In genomic region chr3:67415504-67415903, GRCh38 we compare ENCODE assay signal across 24 cellular contexts.
DNase-seq lines count a peak whose midpoint lies in the region; FAIRE-seq and TF ChIP-seq lines count a peak whose summit lies in the region.
"Had no signal": no experiment of that assay in that cellular context is flagged by ENCODE, and none has a peak within 500 bp of the region (broad histone marks: within the 10 kb centered on the region; RNA-seq: fewer than 3 reads in every experiment).

No MANE protein-coding gene starts in this region.

- peaks cover 3% of the 10 kb centered on the region for H3K4me1 ChIP-seq in astrocyte (ENCODE audit: insufficient read depth, low read length)
- H3K4me1 ChIP-seq in neuronal stem cell (ENCODE audit: control insufficient read depth in 2 of 2, insufficient read depth in 1 of 2, low read depth in 1 of 2, low read length in 2 of 2), result no peaks in the 10 kb centered on the region
- peaks cover 0 to 9% (median 0%) of the 10 kb centered on the region in 4 donors for H3K4me1 ChIP-seq in esophagus muscularis mucosa
- no peaks in the 10 kb centered on the region for H3K4me1 ChIP-seq in hepatocyte (ENCODE audit: insufficient read depth)
- H3K4me1 ChIP-seq: neural progenitor cell, thyroid gland had no signal

- no peak overlapping the region for H4K8ac ChIP-seq in neuronal stem cell (ENCODE audit: low read depth, low read length)

- no peak overlapping the region for H3K4me3 Mint-ChIP-seq in astrocyte (ENCODE audit: unreplicated experiment)
- H3K4me3 Mint-ChIP-seq: CD4-positive, alpha-beta T cell; IgD-negative memory B cell; memory B cell; neural progenitor cell; stimulated activated naive CD8-positive, alpha-beta T cell treated with anti-CD3 and anti-CD28 coated beads, Interleukin-15, amount 100 ng/mL, for 72 hours; T-helper 2 cell treated with Interferon-gamma antibody and Interleukin-4, amounts not matched to agents 5 μg/mL and 100 μg/mL, for 36 hours had no signal

- H3K9me3 Mint-ChIP-seq in astrocyte (ENCODE audit: unreplicated experiment), result peaks cover 6% of the 10 kb centered on the region
- H3K9me3 Mint-ChIP-seq: CD4-positive, alpha-beta T cell had no signal

- H3K36me3 Mint-ChIP-seq in astrocyte (ENCODE audit: low read depth, unreplicated experiment), result peaks cover 6% of the 10 kb centered on the region

- no peak overlapping the region for H2BK5ac ChIP-seq in neuronal stem cell (ENCODE audit: low read length)

- TF ChIP-seq POLR2A in esophagus muscularis mucosa (IDR thresholded peaks at IDR 0.05; ENCODE audit: low read depth), result no peak

- no peaks in the 10 kb centered on the region for H3K9me2 ChIP-seq in hepatocyte (replicated peaks; ENCODE audit: insufficient read depth)

- H3K79me2 ChIP-seq in astrocyte (ENCODE audit: insufficient read depth, low read length), result no peaks in the 10 kb centered on the region
- no peaks in the 10 kb centered on the region for H3K79me2 ChIP-seq in hepatocyte

- H3K4ac ChIP-seq in neuronal stem cell (ENCODE audit: low read length), result no peak overlapping the region

- WGBS in neuronal stem cell (ENCODE audit: extremely low coverage in 2 of 2, insufficient read length in 2 of 2, insufficient replicate concordance in 1 of 2), 2 donors, result no CpG with 5 or more reads among the region's 1 CpG
- 27% methylated on average over 1 of the region's 1 CpG for WGBS in esophagus muscularis mucosa
- 33% methylated on average over 1 of the region's 1 CpG for WGBS in hepatocyte (ENCODE audit: low lambda C conversion rate, missing lambda C conversion rate)

- H3K27ac ChIP-seq in astrocyte (ENCODE audit: low read depth, low read length) (no peak overlapping the region), neuronal stem cell (replicated peaks; ENCODE audit: low read length) (no peak overlapping the region), esophagus muscularis mucosa (replicated peaks in 1 of 4) (no peak overlapping the region), hepatocyte (no peak overlapping the region)
- H3K27ac ChIP-seq: neural progenitor cell, thyroid gland, VCaP had no signal

- H3K4me1 Mint-ChIP-seq in astrocyte (ENCODE audit: low read depth, unreplicated experiment), result peaks cover 11% of the 10 kb centered on the region
- H3K4me1 Mint-ChIP-seq: IgD-negative memory B cell, memory B cell, neural progenitor cell had no signal

- no peak overlapping the region for H4K91ac ChIP-seq in neuronal stem cell (ENCODE audit: low read depth, low read length, poor library complexity)

- TF ChIP-seq CTCF in astrocyte (IDR thresholded peaks at IDR 0.05; ENCODE audit: insufficient read depth, low read depth, low read length), result no peak
- no peak for TF ChIP-seq CTCF in foreskin fibroblast (IDR thresholded peaks at IDR 0.05; ENCODE audit: low read depth, low read length)
- no peak for TF ChIP-seq CTCF in esophagus muscularis mucosa (IDR thresholded peaks at IDR 0.05)
- no peak for TF ChIP-seq CTCF in hepatocyte (IDR thresholded peaks at IDR 0.05; ENCODE audit: poor library complexity)

- TF ChIP-seq EP300 in esophagus muscularis mucosa (IDR thresholded peaks at IDR 0.05), result no peak

- H4K20me1 ChIP-seq in astrocyte (ENCODE audit: insufficient read depth, low read length), result no peaks in the 10 kb centered on the region
- H4K20me1 ChIP-seq in hepatocyte (ENCODE audit: insufficient read depth, poor library complexity, severe bottlenecking), result no peaks in the 10 kb centered on the region

- H3K27me3 ChIP-seq in astrocyte (ENCODE audit: insufficient read depth, low read length), result no peaks in the 10 kb centered on the region
- H3K27me3 ChIP-seq in neuronal stem cell (ENCODE audit: control insufficient read depth in 3 of 3, insufficient read depth in 3 of 3, low read depth in 1 of 3, low read length in 3 of 3), result no peaks in the 10 kb centered on the region
- no peaks in the 10 kb centered on the region for H3K27me3 ChIP-seq in esophagus muscularis mucosa
- H3K27me3 ChIP-seq in hepatocyte, result no peaks in the 10 kb centered on the region
- H3K27me3 ChIP-seq: neural progenitor cell, thyroid gland had no signal

- no peak overlapping the region for H2BK15ac ChIP-seq in neuronal stem cell (ENCODE audit: low read length)

- no peaks in the 10 kb centered on the region for H3K36me3 ChIP-seq in astrocyte (ENCODE audit: insufficient read depth, low read length)
- H3K36me3 ChIP-seq in neuronal stem cell (replicated peaks in 1 of 2; ENCODE audit: control insufficient read depth in 2 of 2, insufficient read depth in 2 of 2, low read length in 2 of 2), result no peaks in the 10 kb centered on the region
- H3K36me3 ChIP-seq in esophagus muscularis mucosa, result no peaks in the 10 kb centered on the region
- H3K36me3 ChIP-seq in hepatocyte (replicated peaks; ENCODE audit: insufficient read depth, low read depth), result no peaks in the 10 kb centered on the region
- H3K36me3 ChIP-seq: neural progenitor cell, thyroid gland had no signal

- H3K9ac ChIP-seq in astrocyte (ENCODE audit: low read length) (no peak overlapping the region), neuronal stem cell (ENCODE audit: low read depth, low read length, poor library complexity) (no peak overlapping the region)
- H3K9ac ChIP-seq: neural progenitor cell had no signal

- H3K18ac ChIP-seq in neuronal stem cell (ENCODE audit: low read length), result no peak overlapping the region

- FAIRE-seq in astrocyte (lab: Jason Lieb, UNC), result peak; percentile 5
- FAIRE-seq: endometrium had no signal

- no peak overlapping the region for H3K14ac ChIP-seq in neuronal stem cell (ENCODE audit: low read length)

- H2AFZ ChIP-seq in astrocyte (ENCODE audit: low read depth, low read length) (no peak overlapping the region), neuronal stem cell (ENCODE audit: low read length) (no peak overlapping the region), hepatocyte (no peak overlapping the region)
- H2AFZ ChIP-seq: neural progenitor cell had no signal

- no peak overlapping the region for H3K23ac ChIP-seq in neuronal stem cell (ENCODE audit: low read depth, low read length, poor library complexity)

- H3K27me3 Mint-ChIP-seq in astrocyte (ENCODE audit: low read depth, unreplicated experiment), result no peaks in the 10 kb centered on the region
- H3K27me3 Mint-ChIP-seq: CD4-positive, alpha-beta T cell; IgD-negative memory B cell; memory B cell; stimulated activated naive CD8-positive, alpha-beta T cell treated with anti-CD3 and anti-CD28 coated beads, Interleukin-15, amount 100 ng/mL, for 72 hours had no signal

- H3K4me3 ChIP-seq in astrocyte (ENCODE audit: insufficient read depth, low read depth, low read length) (no peak overlapping the region), foreskin fibroblast (ENCODE audit: low read depth in 1 of 2, low read length in 2 of 2) (no peak overlapping the region), neuronal stem cell (ENCODE audit: low read length in 2 of 2) (no peak overlapping the region), esophagus muscularis mucosa (no peak overlapping the region), hepatocyte (no peak overlapping the region)
- H3K4me3 ChIP-seq: neural progenitor cell, thyroid gland had no signal

- no peak overlapping the region for H3K4me2 ChIP-seq in astrocyte (ENCODE audit: low read length)
- H3K4me2 ChIP-seq in neuronal stem cell (ENCODE audit: insufficient read depth, low read length, poor library complexity, severe bottlenecking), result no peak overlapping the region
- H3K4me2 ChIP-seq in hepatocyte, result no peak overlapping the region
- H3K4me2 ChIP-seq: neural progenitor cell had no signal

- no peak overlapping the region for H2BK12ac ChIP-seq in neuronal stem cell (ENCODE audit: low read length)

- no peak overlapping the region for H3K27ac Mint-ChIP-seq in astrocyte (ENCODE audit: unreplicated experiment)
- H3K27ac Mint-ChIP-seq: CD4-positive, alpha-beta T cell; IgD-negative memory B cell; memory B cell; neural progenitor cell; T-helper 2 cell treated with Interferon-gamma antibody and Interleukin-4, amounts not matched to agents 5 μg/mL and 100 μg/mL, for 36 hours had no signal

- H3K79me1 ChIP-seq in neuronal stem cell (ENCODE audit: low read depth, low read length), result no peaks in the 10 kb centered on the region

- H2AK5ac ChIP-seq in neuronal stem cell (ENCODE audit: low read depth, low read length), result no peak overlapping the region

- H3K9me3 ChIP-seq in astrocyte (ENCODE audit: insufficient read depth, low read depth, low read length), result no peaks in the 10 kb centered on the region
- H3K9me3 ChIP-seq in neuronal stem cell (replicated peaks in 1 of 2; ENCODE audit: control insufficient read depth in 2 of 2, insufficient read depth in 1 of 2, low read depth in 1 of 2, low read length in 2 of 2), result peaks cover 0 to 6% of the 10 kb centered on the region in 2 donors
- peaks cover 0 to 7% (median 2%) of the 10 kb centered on the region in 4 donors for H3K9me3 ChIP-seq in esophagus muscularis mucosa
- peaks cover 7% of the 10 kb centered on the region for H3K9me3 ChIP-seq in hepatocyte (ENCODE audit: low read depth)
- H3K9me3 ChIP-seq: thyroid gland had no signal

- peak; percentile 11 for DNase-seq in AG20443 (ENCODE audit: low spot score)
- DNase-seq in HS-5 (ENCODE audit: low read depth), result peak; percentile 37
- peak; percentile 38 for DNase-seq in astrocyte (ENCODE audit: low read depth)
- peak; percentile 54 to 80 for DNase-seq in foreskin fibroblast
- no peak for DNase-seq in neuronal stem cell (ENCODE audit: low spot score)
- no peak for DNase-seq in esophagus muscularis mucosa (ENCODE audit: extremely low spot score)
- no peak for DNase-seq in GF-D8 (lab: John Stamatoyannopoulos, UW)
- no peak for DNase-seq in hepatocyte (ENCODE audit: low spot score)
- DNase-seq: ACHN; activated CD4-positive, alpha-beta T cell treated with anti-CD3 and anti-CD28 coated beads, Interleukin-2, amount 50 U/mL, for 1 hour; CD4-positive, alpha-beta T cell; dermis blood vessel endothelial cell; NCI-H1105 treated with DMSO at 0.1 percent for 48 hours; NCI-H2029 treated with DMSO at 0.1 percent for 48 hours; NCI-H82; posterior cingulate gyrus; stimulated activated naive CD8-positive, alpha-beta T cell treated with anti-CD3 and anti-CD28 coated beads, Interleukin-15, amount 100 ng/mL, for 72 hours; thyroid gland had no signal

- no peak overlapping the region for H2BK120ac ChIP-seq in neuronal stem cell (ENCODE audit: low read depth, low read length)

- intact Hi-C loops in esophagus muscularis mucosa (cut with DNase I), result no loop called here

Comparison
In these comparisons a context has a peak if more than half of its experiments do, and no peak if none do; other contexts are left out.
1. DNase-seq: peak in AG20443 (single experiment), HS-5 (single experiment), astrocyte (single experiment) and foreskin fibroblast (2 of 2); none in neuronal stem cell (single experiment), esophagus muscularis mucosa (single experiment), GF-D8 (single experiment) and hepatocyte (single experiment).